1 cellular context compared by ENCODE assay signal in the genomic region with DNA sequence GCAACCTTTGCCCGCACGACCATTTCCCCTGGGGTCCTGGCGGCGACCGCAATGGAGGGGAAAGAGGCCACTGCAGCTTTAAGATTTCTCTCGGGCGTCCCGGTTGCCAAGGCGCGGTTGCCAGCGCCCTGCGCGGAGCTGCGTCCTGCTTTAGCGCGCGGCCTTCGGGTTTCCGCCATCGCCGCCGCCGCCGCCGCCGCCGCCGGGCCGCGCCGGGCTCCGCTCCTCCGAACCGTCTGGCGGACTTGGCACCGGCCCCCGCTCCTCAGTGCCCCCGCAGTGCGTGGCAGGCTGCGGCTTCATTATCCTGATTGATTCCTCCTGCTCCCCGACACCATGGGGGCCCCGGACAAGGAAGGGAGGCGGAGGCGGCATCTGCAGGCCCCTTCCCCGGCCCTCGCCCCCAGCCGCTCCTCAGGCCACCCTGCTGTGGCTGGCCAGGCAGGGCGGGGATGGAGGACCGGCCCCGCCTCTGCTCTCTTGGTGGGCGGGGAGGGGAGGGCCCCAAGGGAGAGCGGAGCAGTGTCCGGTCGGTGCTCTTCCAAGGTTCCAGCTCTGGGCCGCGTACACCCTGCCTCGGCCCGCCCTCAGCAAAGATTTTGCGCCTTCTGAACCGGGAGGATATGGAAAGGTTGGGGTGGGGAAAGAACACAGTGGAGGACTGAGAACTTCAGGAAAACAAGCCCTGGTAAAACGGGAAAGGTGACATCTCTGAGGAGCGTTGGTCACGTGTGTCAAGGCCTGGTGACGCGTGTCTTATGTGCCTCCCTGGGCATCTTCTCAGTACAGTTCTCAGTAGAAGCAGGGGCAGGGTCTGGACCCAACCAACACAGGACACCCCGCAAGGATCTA.
TF ChIP-seq lines count a peak whose summit lies in the region.

No MANE protein-coding gene starts in this region.

TF ChIP-seq in HepG2, 621 proteins besides CTCF, POLR2A, EP300 and RAD21 (continued from another document and continues in another):
- TF ChIP-seq ARID4A (CRISPR knock-in tag; IDR thresholded peaks at IDR 0.05; ENCODE audit: borderline replicate concordance) (peak; percentile 37; the same call in 1 of the 2 replicates), PHF21A (CRISPR knock-in tag; IDR thresholded peaks at IDR 0.05) (peak; percentile 26; the same call in 1 of the 2 replicates), FOSL2 (CRISPR knock-in tag; IDR thresholded peaks at IDR 0.05) (no peak), HDAC1 (CRISPR knock-in tag; IDR thresholded peaks at IDR 0.05) (no peak), ZNF761 (CRISPR knock-in tag; conservative IDR thresholded peaks at IDR 0.05) (no peak), SOX5 (CRISPR knock-in tag; IDR thresholded peaks at IDR 0.05; ENCODE audit: borderline replicate concordance) (no peak), ZNF558 (CRISPR knock-in tag; IDR thresholded peaks at IDR 0.05; ENCODE audit: borderline replicate concordance) (peak; percentile 39; the same call in 1 of the 2 replicates), RELA (CRISPR knock-in tag; IDR thresholded peaks at IDR 0.05) (0 out of 2 replicates have a peak, but pooled peaks have one; percentile 12), ZNF598 (CRISPR knock-in tag; IDR thresholded peaks at IDR 0.05; ENCODE audit: borderline replicate concordance) (no peak; the same call in 1 of the 2 replicates), HHEX (CRISPR knock-in tag; IDR thresholded peaks at IDR 0.05) (no peak), PBX3 (CRISPR knock-in tag; IDR thresholded peaks at IDR 0.05; ENCODE audit: borderline replicate concordance) (no peak), MAZ (IDR thresholded peaks at IDR 0.05; ENCODE audit: borderline replicate concordance, low read depth, low read length) (0 out of 2 replicates have a peak, but pooled peaks have one; percentile 14), MAZ (CRISPR knock-in tag; IDR thresholded peaks at IDR 0.05; ENCODE audit: low read depth) (peak; percentile 91), KDM3A (CRISPR knock-in tag; IDR thresholded peaks at IDR 0.05; ENCODE audit: low read depth) (0 out of 2 replicates have a peak, but pooled peaks have one; percentile 58), SETDB1 (CRISPR knock-in tag; IDR thresholded peaks at IDR 0.05; ENCODE audit: borderline replicate concordance) (no peak), ZKSCAN8 (CRISPR knock-in tag; IDR thresholded peaks at IDR 0.05; ENCODE audit: borderline replicate concordance) (no peak), ZFY (CRISPR knock-in tag; IDR thresholded peaks at IDR 0.05) (peak; percentile 72; the same call in 1 of the 2 replicates), ZNF10 (CRISPR knock-in tag; IDR thresholded peaks at IDR 0.05; ENCODE audit: borderline replicate concordance, low read depth) (no peak), ZNF256 (CRISPR knock-in tag; conservative IDR thresholded peaks at IDR 0.05) (no peak), ZNF670 (CRISPR knock-in tag; IDR thresholded peaks at IDR 0.05; ENCODE audit: borderline replicate concordance) (no peak), ZNF496 (CRISPR knock-in tag; IDR thresholded peaks at IDR 0.05; ENCODE audit: insufficient replicate concordance) (no peak), RFX1 (IDR thresholded peaks at IDR 0.05) (peak; percentile 69), MEIS1 (CRISPR knock-in tag; IDR thresholded peaks at IDR 0.05; ENCODE audit: borderline replicate concordance) (no peak), EEA1 (CRISPR knock-in tag; IDR thresholded peaks at IDR 0.05; ENCODE audit: borderline replicate concordance) (no peak), ZNF33B (CRISPR knock-in tag; IDR thresholded peaks at IDR 0.05) (peak; percentile 80; the same call in 1 of the 2 replicates), ARNTL (CRISPR knock-in tag; IDR thresholded peaks at IDR 0.05) (peak; percentile 81), ZNF619 (CRISPR knock-in tag; IDR thresholded peaks at IDR 0.05) (peak; percentile 69; the same call in 1 of the 2 replicates), XBP1 (CRISPR knock-in tag; IDR thresholded peaks at IDR 0.05) (no peak)
- TF ChIP-seq, protein P1, sequence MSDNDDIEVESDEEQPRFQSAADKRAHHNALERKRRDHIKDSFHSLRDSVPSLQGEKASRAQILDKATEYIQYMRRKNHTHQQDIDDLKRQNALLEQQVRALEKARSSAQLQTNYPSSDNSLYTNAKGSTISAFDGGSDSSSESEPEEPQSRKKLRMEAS (IDR thresholded peaks at IDR 0.05) = peak; percentile 17; the same call in 1 of the 2 replicates
- TF ChIP-seq, protein P2, sequence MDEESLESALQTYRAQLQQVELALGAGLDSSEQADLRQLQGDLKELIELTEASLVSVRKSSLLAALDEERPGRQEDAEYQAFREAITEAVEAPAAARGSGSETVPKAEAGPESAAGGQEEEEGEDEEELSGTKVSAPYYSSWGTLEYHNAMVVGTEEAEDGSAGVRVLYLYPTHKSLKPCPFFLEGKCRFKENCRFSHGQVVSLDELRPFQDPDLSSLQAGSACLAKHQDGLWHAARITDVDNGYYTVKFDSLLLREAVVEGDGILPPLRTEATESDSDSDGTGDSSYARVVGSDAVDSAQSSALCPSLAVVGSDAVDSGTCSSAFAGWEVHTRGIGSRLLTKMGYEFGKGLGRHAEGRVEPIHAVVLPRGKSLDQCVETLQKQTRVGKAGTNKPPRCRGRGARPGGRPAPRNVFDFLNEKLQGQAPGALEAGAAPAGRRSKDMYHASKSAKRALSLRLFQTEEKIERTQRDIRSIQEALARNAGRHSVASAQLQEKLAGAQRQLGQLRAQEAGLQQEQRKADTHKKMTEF (CRISPR knock-in tag; IDR thresholded peaks at IDR 0.05) = 0 out of 2 replicates have a peak, but pooled peaks have one; percentile 19
- TF ChIP-seq, protein P3, sequence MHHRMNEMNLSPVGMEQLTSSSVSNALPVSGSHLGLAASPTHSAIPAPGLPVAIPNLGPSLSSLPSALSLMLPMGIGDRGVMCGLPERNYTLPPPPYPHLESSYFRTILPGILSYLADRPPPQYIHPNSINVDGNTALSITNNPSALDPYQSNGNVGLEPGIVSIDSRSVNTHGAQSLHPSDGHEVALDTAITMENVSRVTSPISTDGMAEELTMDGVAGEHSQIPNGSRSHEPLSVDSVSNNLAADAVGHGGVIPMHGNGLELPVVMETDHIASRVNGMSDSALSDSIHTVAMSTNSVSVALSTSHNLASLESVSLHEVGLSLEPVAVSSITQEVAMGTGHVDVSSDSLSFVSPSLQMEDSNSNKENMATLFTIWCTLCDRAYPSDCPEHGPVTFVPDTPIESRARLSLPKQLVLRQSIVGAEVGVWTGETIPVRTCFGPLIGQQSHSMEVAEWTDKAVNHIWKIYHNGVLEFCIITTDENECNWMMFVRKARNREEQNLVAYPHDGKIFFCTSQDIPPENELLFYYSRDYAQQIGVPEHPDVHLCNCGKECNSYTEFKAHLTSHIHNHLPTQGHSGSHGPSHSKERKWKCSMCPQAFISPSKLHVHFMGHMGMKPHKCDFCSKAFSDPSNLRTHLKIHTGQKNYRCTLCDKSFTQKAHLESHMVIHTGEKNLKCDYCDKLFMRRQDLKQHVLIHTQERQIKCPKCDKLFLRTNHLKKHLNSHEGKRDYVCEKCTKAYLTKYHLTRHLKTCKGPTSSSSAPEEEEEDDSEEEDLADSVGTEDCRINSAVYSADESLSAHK (CRISPR knock-in tag; IDR thresholded peaks at IDR 0.05; ENCODE audit: borderline replicate concordance) = no peak
- TF ChIP-seq, protein P4, sequence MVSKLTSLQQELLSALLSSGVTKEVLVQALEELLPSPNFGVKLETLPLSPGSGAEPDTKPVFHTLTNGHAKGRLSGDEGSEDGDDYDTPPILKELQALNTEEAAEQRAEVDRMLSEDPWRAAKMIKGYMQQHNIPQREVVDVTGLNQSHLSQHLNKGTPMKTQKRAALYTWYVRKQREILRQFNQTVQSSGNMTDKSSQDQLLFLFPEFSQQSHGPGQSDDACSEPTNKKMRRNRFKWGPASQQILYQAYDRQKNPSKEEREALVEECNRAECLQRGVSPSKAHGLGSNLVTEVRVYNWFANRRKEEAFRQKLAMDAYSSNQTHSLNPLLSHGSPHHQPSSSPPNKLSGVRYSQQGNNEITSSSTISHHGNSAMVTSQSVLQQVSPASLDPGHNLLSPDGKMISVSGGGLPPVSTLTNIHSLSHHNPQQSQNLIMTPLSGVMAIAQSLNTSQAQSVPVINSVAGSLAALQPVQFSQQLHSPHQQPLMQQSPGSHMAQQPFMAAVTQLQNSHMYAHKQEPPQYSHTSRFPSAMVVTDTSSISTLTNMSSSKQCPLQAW (CRISPR knock-in tag; IDR thresholded peaks at IDR 0.05) = 0 out of 2 replicates have a peak, but pooled peaks have one; percentile 39
- TF ChIP-seq, protein P5, sequence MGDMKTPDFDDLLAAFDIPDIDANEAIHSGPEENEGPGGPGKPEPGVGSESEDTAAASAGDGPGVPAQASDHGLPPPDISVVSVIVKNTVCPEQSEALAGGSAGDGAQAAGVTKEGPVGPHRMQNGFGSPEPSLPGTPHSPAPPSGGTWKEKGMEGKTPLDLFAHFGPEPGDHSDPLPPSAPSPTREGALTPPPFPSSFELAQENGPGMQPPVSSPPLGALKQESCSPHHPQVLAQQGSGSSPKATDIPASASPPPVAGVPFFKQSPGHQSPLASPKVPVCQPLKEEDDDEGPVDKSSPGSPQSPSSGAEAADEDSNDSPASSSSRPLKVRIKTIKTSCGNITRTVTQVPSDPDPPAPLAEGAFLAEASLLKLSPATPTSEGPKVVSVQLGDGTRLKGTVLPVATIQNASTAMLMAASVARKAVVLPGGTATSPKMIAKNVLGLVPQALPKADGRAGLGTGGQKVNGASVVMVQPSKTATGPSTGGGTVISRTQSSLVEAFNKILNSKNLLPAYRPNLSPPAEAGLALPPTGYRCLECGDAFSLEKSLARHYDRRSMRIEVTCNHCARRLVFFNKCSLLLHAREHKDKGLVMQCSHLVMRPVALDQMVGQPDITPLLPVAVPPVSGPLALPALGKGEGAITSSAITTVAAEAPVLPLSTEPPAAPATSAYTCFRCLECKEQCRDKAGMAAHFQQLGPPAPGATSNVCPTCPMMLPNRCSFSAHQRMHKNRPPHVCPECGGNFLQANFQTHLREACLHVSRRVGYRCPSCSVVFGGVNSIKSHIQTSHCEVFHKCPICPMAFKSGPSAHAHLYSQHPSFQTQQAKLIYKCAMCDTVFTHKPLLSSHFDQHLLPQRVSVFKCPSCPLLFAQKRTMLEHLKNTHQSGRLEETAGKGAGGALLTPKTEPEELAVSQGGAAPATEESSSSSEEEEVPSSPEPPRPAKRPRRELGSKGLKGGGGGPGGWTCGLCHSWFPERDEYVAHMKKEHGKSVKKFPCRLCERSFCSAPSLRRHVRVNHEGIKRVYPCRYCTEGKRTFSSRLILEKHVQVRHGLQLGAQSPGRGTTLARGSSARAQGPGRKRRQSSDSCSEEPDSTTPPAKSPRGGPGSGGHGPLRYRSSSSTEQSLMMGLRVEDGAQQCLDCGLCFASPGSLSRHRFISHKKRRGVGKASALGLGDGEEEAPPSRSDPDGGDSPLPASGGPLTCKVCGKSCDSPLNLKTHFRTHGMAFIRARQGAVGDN (CRISPR knock-in tag; IDR thresholded peaks at IDR 0.05) = peak; percentile 74
